ENCODE assay signal across 3 cellular contexts in genomic region chr1:14019461-14019860, GRCh38.
"Had no signal": no experiment of that assay in that cellular context is flagged by ENCODE, and none has a peak within 500 bp of the region (broad histone marks: within the 10 kb centered on the region; RNA-seq: fewer than 3 reads in every experiment).

No MANE protein-coding gene starts in this region.

- H3K4me3 ChIP-seq: GM12878 had no signal

- DNase-seq: GDM1, GF-D8 had no signal
